ENCODE assay signal across 1 cellular context in genomic region chr1:111747282-111747734, GRCh38.
TF ChIP-seq lines count a peak whose summit lies in the region.

No MANE protein-coding gene starts in this region.

TF ChIP-seq in HEK293, 187 proteins besides CTCF, POLR2A, EP300 and RAD21 (continued from another document and continues in another):
- TF ChIP-seq REST (tag by site-specific recombination; IDR thresholded peaks at IDR 0.05) (no peak), ZNF140 (tag by site-specific recombination; IDR thresholded peaks at IDR 0.05) (peak; percentile 98), ZNF26 (tag by site-specific recombination; IDR thresholded peaks at IDR 0.05) (no peak), ZNF624 (tag by site-specific recombination; IDR thresholded peaks at IDR 0.05) (no peak), ZNF404 (tag by site-specific recombination; IDR thresholded peaks at IDR 0.05) (no peak), TRIM28 (IDR thresholded peaks at IDR 0.05; ENCODE audit: borderline replicate concordance, low read length) (peak; percentile 99), ZNF843 (tag by site-specific recombination; IDR thresholded peaks at IDR 0.05) (no peak), ZNF292 (tag by site-specific recombination; IDR thresholded peaks at IDR 0.05; ENCODE audit: borderline replicate concordance, low read depth) (no peak), ZNF660 (tag by site-specific recombination; IDR thresholded peaks at IDR 0.05) (peak; percentile 88), EGR2 (tag by site-specific recombination; IDR thresholded peaks at IDR 0.05; ENCODE audit: low read depth) (no peak), SALL2 (tag by site-specific recombination; IDR thresholded peaks at IDR 0.05; ENCODE audit: borderline replicate concordance) (no peak), ZNF585B (tag by site-specific recombination; IDR thresholded peaks at IDR 0.05) (no peak), ZNF664 (tag by site-specific recombination; IDR thresholded peaks at IDR 0.05) (no peak; the same call in 1 of the 2 replicates), ZSCAN30 (tag by site-specific recombination; IDR thresholded peaks at IDR 0.05) (peak; percentile 83; the same call in 1 of the 2 replicates), ZFHX2 (tag by site-specific recombination; conservative IDR thresholded peaks at IDR 0.05) (no peak), ZNF513 (tag by site-specific recombination; IDR thresholded peaks at IDR 0.05) (no peak), ZNF747 (tag by site-specific recombination; IDR thresholded peaks at IDR 0.05) (no peak), ZNF791 (tag by site-specific recombination; IDR thresholded peaks at IDR 0.05) (no peak), ZNF792 (tag by site-specific recombination; IDR thresholded peaks at IDR 0.05) (no peak), ZNF518A (tag by site-specific recombination; conservative IDR thresholded peaks at IDR 0.05; ENCODE audit: low read depth) (no peak), ZNF560 (tag by site-specific recombination; IDR thresholded peaks at IDR 0.05; ENCODE audit: borderline replicate concordance) (no peak), ZNF133 (tag by site-specific recombination; IDR thresholded peaks at IDR 0.05) (no peak), TCF7L2 (IDR thresholded peaks at IDR 0.05; ENCODE audit: borderline replicate concordance, low read depth, low read length) (no peak), ZNF416 (tag by site-specific recombination; IDR thresholded peaks at IDR 0.05) (no peak), ZNF302 (tag by site-specific recombination; IDR thresholded peaks at IDR 0.05; ENCODE audit: low read depth) (no peak), GLI2 (tag by site-specific recombination; IDR thresholded peaks at IDR 0.05; ENCODE audit: borderline replicate concordance, low read depth) (no peak), ZNF639 (tag by site-specific recombination; IDR thresholded peaks at IDR 0.05) (no peak), ZBTB26 (tag by site-specific recombination; optimal IDR thresholded peaks at IDR 0.05) (no peak), MYNN (tag by site-specific recombination; IDR thresholded peaks at IDR 0.05; ENCODE audit: borderline replicate concordance) (no peak), ZBTB17 (tag by site-specific recombination; IDR thresholded peaks at IDR 0.05) (0 out of 2 replicates have a peak, but pooled peaks have one; percentile 26), ZNF354C (tag by site-specific recombination; IDR thresholded peaks at IDR 0.05; ENCODE audit: borderline replicate concordance, low read depth) (no peak), ZNF830 (tag by site-specific recombination; IDR thresholded peaks at IDR 0.05; ENCODE audit: low read depth) (no peak), ZNF768 (tag by site-specific recombination; IDR thresholded peaks at IDR 0.05) (0 out of 2 replicates have a peak, but pooled peaks have one; percentile 40), ZNF426 (tag by site-specific recombination; IDR thresholded peaks at IDR 0.05) (no peak), ZNF169 (tag by site-specific recombination; IDR thresholded peaks at IDR 0.05) (no peak), ZNF677 (tag by site-specific recombination; IDR thresholded peaks at IDR 0.05) (no peak), ZNF837 (tag by site-specific recombination; IDR thresholded peaks at IDR 0.05) (no peak), ZFP3 (tag by site-specific recombination; IDR thresholded peaks at IDR 0.05; ENCODE audit: low read depth) (no peak), PRDM6 (tag by site-specific recombination; IDR thresholded peaks at IDR 0.05) (no peak), ZNF501 (tag by site-specific recombination; IDR thresholded peaks at IDR 0.05) (0 out of 2 replicates have a peak, but pooled peaks have one; percentile 25), RBAK (tag by site-specific recombination; IDR thresholded peaks at IDR 0.05) (no peak), KLF16 (tag by site-specific recombination; IDR thresholded peaks at IDR 0.05) (0 out of 2 replicates have a peak, but pooled peaks have one; percentile 35), ZBTB20 (tag by site-specific recombination; IDR thresholded peaks at IDR 0.05) (no peak), ZBTB8A (tag by site-specific recombination; IDR thresholded peaks at IDR 0.05) (no peak), ZNF280D (tag by site-specific recombination; IDR thresholded peaks at IDR 0.05) (peak; percentile 84), ZNF654 (tag by site-specific recombination; IDR thresholded peaks at IDR 0.05; ENCODE audit: low read depth) (peak; percentile 60)
